1 cellular context compared by ENCODE assay signal in the genomic region with DNA sequence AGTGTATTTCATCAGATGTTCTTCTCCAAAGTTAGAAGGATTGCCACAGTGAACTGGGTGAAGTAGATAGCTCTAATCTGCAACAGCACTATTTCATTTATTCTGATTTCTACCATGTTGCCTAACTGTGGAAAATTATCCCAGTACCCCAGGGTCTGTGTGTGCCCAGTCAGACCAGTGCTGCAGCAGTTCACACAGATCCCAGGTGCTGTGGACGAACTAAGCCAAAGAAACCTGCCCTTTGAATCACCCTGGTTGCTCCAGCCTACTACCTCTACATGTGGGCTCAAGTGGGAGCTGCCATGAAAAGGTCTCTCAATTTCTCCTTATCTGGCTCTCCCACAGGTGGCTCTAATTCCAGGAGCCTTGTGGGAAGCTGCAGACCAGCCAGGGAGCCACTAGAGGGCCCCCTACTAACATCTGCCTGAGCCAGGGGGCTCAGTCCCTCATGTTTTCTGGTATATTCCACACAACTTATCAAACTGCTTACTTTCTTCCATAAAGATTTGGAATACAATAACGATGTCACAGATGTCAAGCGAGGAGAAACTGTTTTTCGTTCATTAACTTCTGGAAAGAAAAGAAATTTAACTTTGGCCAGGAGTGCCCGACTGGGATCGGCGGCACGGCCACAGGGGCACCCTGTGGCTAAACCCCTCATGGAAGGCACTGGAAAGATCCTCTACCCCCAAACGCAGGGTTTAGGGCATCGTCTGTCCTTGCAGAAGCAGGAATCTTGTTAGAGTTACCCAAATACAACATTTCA.
TF ChIP-seq lines count a peak whose summit lies in the region.

No MANE protein-coding gene starts in this region.

TF ChIP-seq in GM23338, 12 proteins besides CTCF, POLR2A, EP300 and RAD21 (continued from another document):
- TF ChIP-seq, protein P1, sequence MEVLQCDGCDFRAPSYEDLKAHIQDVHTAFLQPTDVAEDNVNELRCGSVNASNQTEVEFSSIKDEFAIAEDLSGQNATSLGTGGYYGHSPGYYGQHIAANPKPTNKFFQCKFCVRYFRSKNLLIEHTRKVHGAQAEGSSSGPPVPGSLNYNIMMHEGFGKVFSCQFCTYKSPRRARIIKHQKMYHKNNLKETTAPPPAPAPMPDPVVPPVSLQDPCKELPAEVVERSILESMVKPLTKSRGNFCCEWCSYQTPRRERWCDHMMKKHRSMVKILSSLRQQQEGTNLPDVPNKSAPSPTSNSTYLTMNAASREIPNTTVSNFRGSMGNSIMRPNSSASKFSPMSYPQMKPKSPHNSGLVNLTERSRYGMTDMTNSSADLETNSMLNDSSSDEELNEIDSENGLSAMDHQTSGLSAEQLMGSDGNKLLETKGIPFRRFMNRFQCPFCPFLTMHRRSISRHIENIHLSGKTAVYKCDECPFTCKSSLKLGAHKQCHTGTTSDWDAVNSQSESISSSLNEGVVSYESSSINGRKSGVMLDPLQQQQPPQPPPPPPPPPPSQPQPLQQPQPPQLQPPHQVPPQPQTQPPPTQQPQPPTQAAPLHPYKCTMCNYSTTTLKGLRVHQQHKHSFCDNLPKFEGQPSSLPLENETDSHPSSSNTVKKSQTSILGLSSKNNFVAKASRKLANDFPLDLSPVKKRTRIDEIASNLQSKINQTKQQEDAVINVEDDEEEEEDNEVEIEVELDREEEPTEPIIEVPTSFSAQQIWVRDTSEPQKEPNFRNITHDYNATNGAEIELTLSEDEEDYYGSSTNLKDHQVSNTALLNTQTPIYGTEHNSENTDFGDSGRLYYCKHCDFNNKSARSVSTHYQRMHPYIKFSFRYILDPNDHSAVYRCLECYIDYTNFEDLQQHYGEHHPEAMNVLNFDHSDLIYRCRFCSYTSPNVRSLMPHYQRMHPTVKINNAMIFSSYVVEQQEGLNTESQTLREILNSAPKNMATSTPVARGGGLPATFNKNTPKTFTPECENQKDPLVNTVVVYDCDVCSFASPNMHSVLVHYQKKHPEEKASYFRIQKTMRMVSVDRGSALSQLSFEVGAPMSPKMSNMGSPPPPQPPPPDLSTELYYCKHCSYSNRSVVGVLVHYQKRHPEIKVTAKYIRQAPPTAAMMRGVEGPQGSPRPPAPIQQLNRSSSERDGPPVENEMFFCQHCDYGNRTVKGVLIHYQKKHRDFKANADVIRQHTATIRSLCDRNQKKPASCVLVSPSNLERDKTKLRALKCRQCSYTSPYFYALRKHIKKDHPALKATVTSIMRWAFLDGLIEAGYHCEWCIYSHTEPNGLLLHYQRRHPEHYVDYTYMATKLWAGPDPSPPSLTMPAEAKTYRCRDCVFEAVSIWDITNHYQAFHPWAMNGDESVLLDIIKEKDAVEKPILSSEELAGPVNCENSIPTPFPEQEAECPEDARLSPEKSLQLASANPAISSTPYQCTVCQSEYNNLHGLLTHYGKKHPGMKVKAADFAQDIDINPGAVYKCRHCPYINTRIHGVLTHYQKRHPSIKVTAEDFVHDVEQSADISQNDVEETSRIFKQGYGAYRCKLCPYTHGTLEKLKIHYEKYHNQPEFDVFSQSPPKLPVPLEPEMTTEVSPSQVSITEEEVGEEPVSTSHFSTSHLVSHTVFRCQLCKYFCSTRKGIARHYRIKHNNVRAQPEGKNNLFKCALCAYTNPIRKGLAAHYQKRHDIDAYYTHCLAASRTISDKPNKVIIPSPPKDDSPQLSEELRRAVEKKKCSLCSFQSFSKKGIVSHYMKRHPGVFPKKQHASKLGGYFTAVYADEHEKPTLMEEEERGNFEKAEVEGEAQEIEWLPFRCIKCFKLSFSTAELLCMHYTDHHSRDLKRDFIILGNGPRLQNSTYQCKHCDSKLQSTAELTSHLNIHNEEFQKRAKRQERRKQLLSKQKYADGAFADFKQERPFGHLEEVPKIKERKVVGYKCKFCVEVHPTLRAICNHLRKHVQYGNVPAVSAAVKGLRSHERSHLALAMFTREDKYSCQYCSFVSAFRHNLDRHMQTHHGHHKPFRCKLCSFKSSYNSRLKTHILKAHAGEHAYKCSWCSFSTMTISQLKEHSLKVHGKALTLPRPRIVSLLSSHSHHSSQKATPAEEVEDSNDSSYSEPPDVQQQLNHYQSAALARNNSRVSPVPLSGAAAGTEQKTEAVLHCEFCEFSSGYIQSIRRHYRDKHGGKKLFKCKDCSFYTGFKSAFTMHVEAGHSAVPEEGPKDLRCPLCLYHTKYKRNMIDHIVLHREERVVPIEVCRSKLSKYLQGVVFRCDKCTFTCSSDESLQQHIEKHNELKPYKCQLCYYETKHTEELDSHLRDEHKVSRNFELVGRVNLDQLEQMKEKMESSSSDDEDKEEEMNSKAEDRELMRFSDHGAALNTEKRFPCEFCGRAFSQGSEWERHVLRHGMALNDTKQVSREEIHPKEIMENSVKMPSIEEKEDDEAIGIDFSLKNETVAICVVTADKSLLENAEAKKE (CRISPR knock-in tag; IDR thresholded peaks at IDR 0.05): no peak
